In genomic region chr12:110934093-110934852, GRCh38 we compare ENCODE assay signal across 1 cellular context.
TF ChIP-seq lines count a peak whose summit lies in the region.

No MANE protein-coding gene starts in this region.

TF ChIP-seq in HCT116, 20 proteins besides CTCF, POLR2A, EP300 and RAD21 (continued from another document):
- TF ChIP-seq, protein P1, sequence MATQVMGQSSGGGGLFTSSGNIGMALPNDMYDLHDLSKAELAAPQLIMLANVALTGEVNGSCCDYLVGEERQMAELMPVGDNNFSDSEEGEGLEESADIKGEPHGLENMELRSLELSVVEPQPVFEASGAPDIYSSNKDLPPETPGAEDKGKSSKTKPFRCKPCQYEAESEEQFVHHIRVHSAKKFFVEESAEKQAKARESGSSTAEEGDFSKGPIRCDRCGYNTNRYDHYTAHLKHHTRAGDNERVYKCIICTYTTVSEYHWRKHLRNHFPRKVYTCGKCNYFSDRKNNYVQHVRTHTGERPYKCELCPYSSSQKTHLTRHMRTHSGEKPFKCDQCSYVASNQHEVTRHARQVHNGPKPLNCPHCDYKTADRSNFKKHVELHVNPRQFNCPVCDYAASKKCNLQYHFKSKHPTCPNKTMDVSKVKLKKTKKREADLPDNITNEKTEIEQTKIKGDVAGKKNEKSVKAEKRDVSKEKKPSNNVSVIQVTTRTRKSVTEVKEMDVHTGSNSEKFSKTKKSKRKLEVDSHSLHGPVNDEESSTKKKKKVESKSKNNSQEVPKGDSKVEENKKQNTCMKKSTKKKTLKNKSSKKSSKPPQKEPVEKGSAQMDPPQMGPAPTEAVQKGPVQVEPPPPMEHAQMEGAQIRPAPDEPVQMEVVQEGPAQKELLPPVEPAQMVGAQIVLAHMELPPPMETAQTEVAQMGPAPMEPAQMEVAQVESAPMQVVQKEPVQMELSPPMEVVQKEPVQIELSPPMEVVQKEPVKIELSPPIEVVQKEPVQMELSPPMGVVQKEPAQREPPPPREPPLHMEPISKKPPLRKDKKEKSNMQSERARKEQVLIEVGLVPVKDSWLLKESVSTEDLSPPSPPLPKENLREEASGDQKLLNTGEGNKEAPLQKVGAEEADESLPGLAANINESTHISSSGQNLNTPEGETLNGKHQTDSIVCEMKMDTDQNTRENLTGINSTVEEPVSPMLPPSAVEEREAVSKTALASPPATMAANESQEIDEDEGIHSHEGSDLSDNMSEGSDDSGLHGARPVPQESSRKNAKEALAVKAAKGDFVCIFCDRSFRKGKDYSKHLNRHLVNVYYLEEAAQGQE (IDR thresholded peaks at IDR 0.05; ENCODE audit: low read depth), result no peak
- TF ChIP-seq EGR1 (IDR thresholded peaks at IDR 0.05; ENCODE audit: low read depth), result no peak
- TF ChIP-seq YY1 (IDR thresholded peaks at IDR 0.05; ENCODE audit: extremely low read depth, insufficient replicate concordance, low read depth, low read length), result peak; percentile 69
- no peak; the same call in 1 of the 2 replicates for TF ChIP-seq JUND (IDR thresholded peaks at IDR 0.05)
- peak; percentile 83 for TF ChIP-seq SP1 (IDR thresholded peaks at IDR 0.05; ENCODE audit: low read depth)
- TF ChIP-seq, protein P2, sequence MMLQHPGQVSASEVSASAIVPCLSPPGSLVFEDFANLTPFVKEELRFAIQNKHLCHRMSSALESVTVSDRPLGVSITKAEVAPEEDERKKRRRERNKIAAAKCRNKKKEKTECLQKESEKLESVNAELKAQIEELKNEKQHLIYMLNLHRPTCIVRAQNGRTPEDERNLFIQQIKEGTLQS (IDR thresholded peaks at IDR 0.05), result no peak
- TF ChIP-seq ZNF274 (IDR thresholded peaks at IDR 0.05; ENCODE audit: low read depth, low read length), result no peak
- no peak for TF ChIP-seq EZH2phosphoT487 (IDR thresholded peaks at IDR 0.05; ENCODE audit: borderline replicate concordance)
- no peak for TF ChIP-seq EZH2 (IDR thresholded peaks at IDR 0.05)
- TF ChIP-seq POLR2AphosphoS5 (IDR thresholded peaks at IDR 0.05; ENCODE audit: low read depth, low read length), result peak; percentile 35; the same call in 1 of the 2 replicates
- TF ChIP-seq ZFX (IDR thresholded peaks at IDR 0.05), result 0 out of 2 replicates have a peak, but pooled peaks have one; percentile 22
